Comparison of ENCODE assay signal across 1 cellular context in the genomic region with DNA sequence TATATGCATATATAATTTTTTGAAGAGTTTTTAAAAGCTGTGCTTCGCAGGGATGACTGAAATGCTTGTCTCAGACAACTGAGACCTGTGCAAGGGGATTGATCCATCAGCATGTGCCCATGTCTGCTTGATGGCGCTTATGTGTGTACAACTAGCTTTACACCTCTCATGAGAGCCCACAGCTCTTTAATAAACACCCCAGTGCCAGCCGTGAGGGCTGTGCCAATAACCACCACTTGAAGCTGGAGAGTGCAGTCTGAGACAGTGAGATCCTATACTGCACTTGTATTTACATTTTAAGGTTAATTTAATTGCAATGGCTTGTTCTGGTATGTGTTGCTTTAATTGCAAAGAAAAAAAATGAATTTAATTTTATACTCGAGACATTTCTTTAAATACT.
TF ChIP-seq lines count a peak whose summit lies in the region.

No MANE protein-coding gene starts in this region.

TF ChIP-seq in GM23338, 12 proteins besides CTCF, POLR2A, EP300 and RAD21 (continued from another document):
- TF ChIP-seq ZNF462 (CRISPR knock-in tag; IDR thresholded peaks at IDR 0.05) (no peak), NANOG (IDR thresholded peaks at IDR 0.05; ENCODE audit: borderline replicate concordance) (no peak), ETS1 (IDR thresholded peaks at IDR 0.05) (no peak), EZH2 (IDR thresholded peaks at IDR 0.05; ENCODE audit: low read depth, unreplicated experiment) (no peak), JUNB (IDR thresholded peaks at IDR 0.05; ENCODE audit: unreplicated experiment) (no peak)
